In genomic region chr6:44725070-44725469, GRCh38 we compare ENCODE assay signal across 23 cellular contexts.
DNase-seq lines count a peak whose midpoint lies in the region; ATAC-seq and TF ChIP-seq lines count a peak whose summit lies in the region.
"Had no signal": no experiment of that assay in that cellular context is flagged by ENCODE, and none has a peak within 500 bp of the region (broad histone marks: within the 10 kb centered on the region; RNA-seq: fewer than 3 reads in every experiment).

No MANE protein-coding gene starts in this region.

- 83% methylated on average over 4 of the region's 4 CpGs for WGBS in prostate gland

- no peak overlapping the region for H3K27ac ChIP-seq in coronary artery
- peak overlapping the region in 1 of 2 donors; percentile 19 for H3K27ac ChIP-seq in prostate gland
- H3K27ac ChIP-seq: cardiac muscle cell, heart right ventricle, SJSA1, skin epidermis, upper lobe of left lung had no signal

- H3K27me3 ChIP-seq in prostate gland (replicated peaks; ENCODE audit: insufficient read depth), result no peaks in the 10 kb centered on the region
- H3K27me3 ChIP-seq: cardiac muscle cell, SJSA1, upper lobe of left lung had no signal

- peaks cover 5% of the 10 kb centered on the region for H3K4me1 ChIP-seq in prostate gland (replicated peaks)
- H3K4me1 ChIP-seq: Caco-2, upper lobe of left lung had no signal

- DNase-seq in AG20443 (ENCODE audit: low spot score), result peak; percentile 48
- peak; percentile 14 for DNase-seq in LHCN-M2 (ENCODE audit: low read depth)
- peak; percentile 54 for DNase-seq in coronary artery (ENCODE audit: low spot score)
- DNase-seq in lung microvascular endothelial cell (ENCODE audit: low read depth in 2 of 2), result peak; percentile 51 to 71
- no peak for DNase-seq in prostate gland (ENCODE audit: low spot score)
- DNase-seq in Kasumi-1 (lab: John Stamatoyannopoulos, UW), result no peak
- DNase-seq in amygdala (lab: John Stamatoyannopoulos, UW), result no peak
- DNase-seq: activated CD8-positive, alpha-beta memory T cell treated with anti-CD3 and anti-CD28 coated beads for 24 hours; activated naive CD4-positive, alpha-beta T cell; activated T-cell treated with anti-CD3 and anti-CD28 coated beads, Interleukin-2, amount 50 U/mL, for 24 hours; C1 segment of cervical spinal cord; Caco-2; DND-41; heart right ventricle; KG1; left cardiac atrium; NCI-H187; NCI-H524 treated with DMSO at 0.1 percent for 48 hours; upper lobe of left lung had no signal

- no peak for TF ChIP-seq POLR2A in prostate gland (IDR thresholded peaks at IDR 0.05)

- H3K9me3 ChIP-seq in prostate gland, result no peaks in the 10 kb centered on the region
- H3K9me3 ChIP-seq: Caco-2, heart right ventricle, SJSA1, upper lobe of left lung had no signal

- TF ChIP-seq CTCF in coronary artery (IDR thresholded peaks at IDR 0.05) (no peak), prostate gland (IDR thresholded peaks at IDR 0.05) (no peak)

- ATAC-seq in GM18861 (IDR thresholded peaks at IDR 0.05; ENCODE audit: unreplicated experiment), result no peak
- ATAC-seq: heart right ventricle, left cardiac atrium had no signal

- intact Hi-C loops in prostate gland (cut with DNase I), result no loop called here

- H3K36me3 ChIP-seq in prostate gland, result no peaks in the 10 kb centered on the region
- H3K36me3 ChIP-seq: cardiac muscle cell, heart right ventricle, SJSA1, upper lobe of left lung had no signal

- no peak overlapping the region for H3K4me3 ChIP-seq in coronary artery
- H3K4me3 ChIP-seq in prostate gland, result no peak overlapping the region
- H3K4me3 ChIP-seq: cardiac muscle cell, heart right ventricle, SJSA1, skin epidermis, upper lobe of left lung had no signal

Comparison
In these comparisons a context has a peak if more than half of its experiments do, and no peak if none do; other contexts are left out.
1. DNase-seq: peak in AG20443 (single experiment), LHCN-M2 (single experiment), coronary artery (single experiment) and lung microvascular endothelial cell (2 of 2); none in prostate gland (single experiment), Kasumi-1 (0 of 2) and amygdala (0 of 56).